ENCODE assay signal across 8 cellular contexts in the genomic region with DNA sequence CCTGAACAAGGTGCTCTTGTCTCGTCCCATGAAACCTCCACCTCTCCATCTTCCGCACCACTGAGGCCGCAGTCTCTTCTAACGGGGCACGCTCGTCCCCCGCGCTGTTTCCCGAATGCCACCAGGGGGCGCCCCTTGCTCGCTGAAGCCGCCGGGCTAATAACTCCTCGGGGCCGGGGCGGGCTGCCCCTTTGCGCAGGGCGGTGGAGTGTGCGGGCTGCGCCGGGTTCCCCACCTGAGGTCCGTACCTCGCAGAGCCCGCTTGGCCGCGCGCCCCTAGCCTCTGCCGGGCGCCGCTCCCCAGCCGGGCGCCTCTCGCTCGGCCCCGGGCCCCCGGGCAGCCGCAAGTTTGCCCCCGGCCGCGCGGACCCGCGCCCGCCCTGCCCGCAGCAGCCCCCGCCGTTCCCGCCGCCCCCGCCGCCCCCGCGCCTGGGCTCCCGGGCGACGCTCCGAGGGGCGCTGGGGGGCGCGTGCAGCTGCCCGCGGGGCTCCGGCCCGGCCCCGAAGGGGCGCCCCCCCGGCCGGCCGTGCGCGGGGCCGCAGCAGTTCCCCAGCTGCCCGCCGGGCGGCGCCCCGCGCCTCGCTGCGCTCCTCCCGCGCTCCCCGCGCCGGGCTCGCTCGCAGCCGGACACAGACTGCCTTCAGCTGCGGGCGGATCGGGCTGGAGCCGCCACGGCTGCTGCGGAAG. TPM values are rescaled to one million over a fixed set of nuclear protein-coding genes. Genes with fewer than 3 reads are reported as not detected.
A peak's percentile ranks its signal among the peaks of the same experiment; 100 is the strongest.
DNase-seq lines count a peak whose midpoint lies in the region; ATAC-seq and TF ChIP-seq lines count a peak whose summit lies in the region.

A gene with protein sequence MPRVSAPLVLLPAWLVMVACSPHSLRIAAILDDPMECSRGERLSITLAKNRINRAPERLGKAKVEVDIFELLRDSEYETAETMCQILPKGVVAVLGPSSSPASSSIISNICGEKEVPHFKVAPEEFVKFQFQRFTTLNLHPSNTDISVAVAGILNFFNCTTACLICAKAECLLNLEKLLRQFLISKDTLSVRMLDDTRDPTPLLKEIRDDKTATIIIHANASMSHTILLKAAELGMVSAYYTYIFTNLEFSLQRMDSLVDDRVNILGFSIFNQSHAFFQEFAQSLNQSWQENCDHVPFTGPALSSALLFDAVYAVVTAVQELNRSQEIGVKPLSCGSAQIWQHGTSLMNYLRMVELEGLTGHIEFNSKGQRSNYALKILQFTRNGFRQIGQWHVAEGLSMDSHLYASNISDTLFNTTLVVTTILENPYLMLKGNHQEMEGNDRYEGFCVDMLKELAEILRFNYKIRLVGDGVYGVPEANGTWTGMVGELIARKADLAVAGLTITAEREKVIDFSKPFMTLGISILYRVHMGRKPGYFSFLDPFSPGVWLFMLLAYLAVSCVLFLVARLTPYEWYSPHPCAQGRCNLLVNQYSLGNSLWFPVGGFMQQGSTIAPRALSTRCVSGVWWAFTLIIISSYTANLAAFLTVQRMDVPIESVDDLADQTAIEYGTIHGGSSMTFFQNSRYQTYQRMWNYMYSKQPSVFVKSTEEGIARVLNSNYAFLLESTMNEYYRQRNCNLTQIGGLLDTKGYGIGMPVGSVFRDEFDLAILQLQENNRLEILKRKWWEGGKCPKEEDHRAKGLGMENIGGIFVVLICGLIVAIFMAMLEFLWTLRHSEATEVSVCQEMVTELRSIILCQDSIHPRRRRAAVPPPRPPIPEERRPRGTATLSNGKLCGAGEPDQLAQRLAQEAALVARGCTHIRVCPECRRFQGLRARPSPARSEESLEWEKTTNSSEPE (plus strand): TSS at position 633 of the 688 bp plus-strand sequence. CDS start 148,571 bp downstream, outside the sequence.

- ATAC-seq in HG02610 (IDR thresholded peaks at IDR 0.05; ENCODE audit: unreplicated experiment) (peak; percentile 83), right cardiac atrium (peak; percentile 87 to 89), aorta (ENCODE audit: low FRiP score) (peak; percentile 92)

- intact Hi-C loops in adrenal gland (cut with DNase I), result loop anchor here (2.0 to 10.0 kb wide), 6 partner anchors 174 to 684 kb away; no protein-coding TSS in a partner anchor
- intact Hi-C loops in right cardiac atrium (cut with DNase I), result loop anchor here (1.0 to 10.0 kb wide), 11 partner anchors 54 to 684 kb away; no protein-coding TSS in a partner anchor
- intact Hi-C loops in aorta (cut with DNase I), result loop anchor here (1.0 to 10.0 kb wide), 7 partner anchors 171 to 684 kb away; a partner anchor contains a TSS

- H3K27me3 ChIP-seq in adrenal gland, result no peaks in the 10 kb centered on the region
- H3K27me3 ChIP-seq in right cardiac atrium (ENCODE audit: control insufficient read depth, insufficient read depth), result no peaks in the 10 kb centered on the region
- H3K27me3 ChIP-seq in aorta (ENCODE audit: control insufficient read depth in 1 of 2, insufficient read depth in 2 of 2, low read length in 1 of 2), result no peaks in the 10 kb centered on the region

- H3K9me3 ChIP-seq in adrenal gland (replicated peaks in 1 of 3), result no peaks in the 10 kb centered on the region
- no peaks in the 10 kb centered on the region for H3K9me3 ChIP-seq in right cardiac atrium (ENCODE audit: control insufficient read depth, low read length)
- no peaks in the 10 kb centered on the region for H3K9me3 ChIP-seq in aorta (ENCODE audit: control insufficient read depth, low read length)

- H3K4me1 ChIP-seq in adrenal gland (replicated peaks in 1 of 2) (peaks cover 0 to 5% of the 10 kb centered on the region in 2 donors), right cardiac atrium (ENCODE audit: control insufficient read depth, insufficient read depth, low read length) (no peaks in the 10 kb centered on the region), aorta (ENCODE audit: control insufficient read depth in 1 of 2, insufficient read depth in 2 of 2, low read length in 2 of 2) (no peaks in the 10 kb centered on the region)

- DNase-seq in GM10266 (ENCODE audit: extremely low spot score) (peak; percentile 96), NCI-H1092 treated with DMSO at 0.1 percent for 48 hours (lab: John Stamatoyannopoulos, UW) (peak; percentile 83), T-helper 1 cell (peak; percentile 29 to 61 (median 51)), adrenal gland (peak; percentile 77 to 92 (median 88)), right cardiac atrium (peak; percentile 86 to 94 (median 93)), retina (peak; percentile 89), aorta (peak; percentile 86 to 96)

- peak; percentile 96 for TF ChIP-seq CTCF in GM10266 (IDR thresholded peaks at IDR 0.05; ENCODE audit: control insufficient read depth, insufficient read depth, low read depth, missing control alignments)
- TF ChIP-seq CTCF in adrenal gland (IDR thresholded peaks at IDR 0.05), result peak; percentile 90 to 97 (median 96)

- no peak for TF ChIP-seq POLR2A in adrenal gland (IDR thresholded peaks at IDR 0.05)

- H3K27ac ChIP-seq in adrenal gland (peak within 1 kb of the TSS in 1 of 5 donors; percentile 63), right cardiac atrium (ENCODE audit: low read length) (no peak within 1 kb of the TSS), aorta (ENCODE audit: low read depth in 1 of 2, low read length in 2 of 2) (no peak within 1 kb of the TSS)

- WGBS in adrenal gland, 4 donors, result 0 to 2% (median 1%) methylated on average over 12 to 83 of the region's 94 CpGs
- under 1% methylated on average over 92 of the region's 94 CpGs for WGBS in right cardiac atrium
- 1 to 2% methylated on average over 54 to 94 of the region's 94 CpGs for WGBS in aorta, 2 donors

- H3K36me3 ChIP-seq in adrenal gland (replicated peaks in 1 of 2) (no peaks in the 10 kb centered on the region), aorta (ENCODE audit: control insufficient read depth in 1 of 2, insufficient read depth in 2 of 2, low read length in 1 of 2) (no peaks in the 10 kb centered on the region)

- H3K4me3 ChIP-seq in adrenal gland (peak within 1 kb of the TSS in 2 of 4 donors; percentile 34 to 70), right cardiac atrium (ENCODE audit: low read length) (peak within 1 kb of the TSS; percentile 86), aorta (ENCODE audit: low read length in 2 of 2) (peak within 1 kb of the TSS; percentile 53 to 54)

RNA-seq across cellular contexts. Expression of the gene that starts here (rescaled TPM):
- 1 to 10 TPM; 2.0 to 4.8 (median 3.9) TPM for total RNA-seq in adrenal gland
- polyA plus RNA-seq in adrenal gland, result 1 to 10 TPM in 2 of 3 donors, under 1 TPM in 1; 0.97 to 1.3 (median 1.2) TPM
- total RNA-seq in right cardiac atrium, result 1 to 10 TPM in 2 of 4 donors, under 1 TPM in 1, not detected in 1; 0.59 to 3.4 (median 1.0) TPM
- 0.32 TPM for polyA plus RNA-seq in right cardiac atrium
- total RNA-seq in aorta, result not detected
- not detected for polyA plus RNA-seq in aorta

Comparison
In these comparisons a context has a peak if more than half of its experiments do, and no peak if none do; other contexts are left out.
1. Peak in DNase-seq, ATAC-seq and H3K4me3 ChIP-seq in aorta; RNA of the gene not detected or under 1 TPM.